Comparison of ENCODE assay signal across 1 cellular context in the genomic region with DNA sequence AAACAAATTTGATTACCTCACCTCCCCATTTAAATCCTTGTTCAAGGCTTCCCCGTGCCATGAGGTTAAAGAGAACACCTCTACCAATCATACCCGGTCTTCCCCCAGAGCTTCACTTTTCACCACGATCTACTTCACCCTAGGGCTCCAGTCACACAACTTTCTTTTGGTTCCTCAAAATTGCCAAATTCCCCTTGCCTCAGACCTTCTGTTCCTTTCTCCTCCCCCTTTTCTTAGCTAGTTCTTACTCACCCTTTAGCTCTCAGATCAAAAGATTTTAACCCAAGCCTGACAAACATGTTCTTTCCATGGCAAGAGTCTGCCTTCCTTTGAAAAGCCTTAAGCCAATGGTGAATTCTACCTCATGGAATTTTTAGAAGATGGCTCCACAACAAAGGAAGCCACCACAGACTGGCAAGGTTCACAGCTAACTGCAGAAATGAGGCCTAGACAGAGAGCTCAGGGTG.
TF ChIP-seq lines count a peak whose summit lies in the region.

No MANE protein-coding gene starts in this region.

TF ChIP-seq in GM12878, 131 proteins besides CTCF, POLR2A, EP300 and RAD21 (continued from another document):
- TF ChIP-seq, protein P1, sequence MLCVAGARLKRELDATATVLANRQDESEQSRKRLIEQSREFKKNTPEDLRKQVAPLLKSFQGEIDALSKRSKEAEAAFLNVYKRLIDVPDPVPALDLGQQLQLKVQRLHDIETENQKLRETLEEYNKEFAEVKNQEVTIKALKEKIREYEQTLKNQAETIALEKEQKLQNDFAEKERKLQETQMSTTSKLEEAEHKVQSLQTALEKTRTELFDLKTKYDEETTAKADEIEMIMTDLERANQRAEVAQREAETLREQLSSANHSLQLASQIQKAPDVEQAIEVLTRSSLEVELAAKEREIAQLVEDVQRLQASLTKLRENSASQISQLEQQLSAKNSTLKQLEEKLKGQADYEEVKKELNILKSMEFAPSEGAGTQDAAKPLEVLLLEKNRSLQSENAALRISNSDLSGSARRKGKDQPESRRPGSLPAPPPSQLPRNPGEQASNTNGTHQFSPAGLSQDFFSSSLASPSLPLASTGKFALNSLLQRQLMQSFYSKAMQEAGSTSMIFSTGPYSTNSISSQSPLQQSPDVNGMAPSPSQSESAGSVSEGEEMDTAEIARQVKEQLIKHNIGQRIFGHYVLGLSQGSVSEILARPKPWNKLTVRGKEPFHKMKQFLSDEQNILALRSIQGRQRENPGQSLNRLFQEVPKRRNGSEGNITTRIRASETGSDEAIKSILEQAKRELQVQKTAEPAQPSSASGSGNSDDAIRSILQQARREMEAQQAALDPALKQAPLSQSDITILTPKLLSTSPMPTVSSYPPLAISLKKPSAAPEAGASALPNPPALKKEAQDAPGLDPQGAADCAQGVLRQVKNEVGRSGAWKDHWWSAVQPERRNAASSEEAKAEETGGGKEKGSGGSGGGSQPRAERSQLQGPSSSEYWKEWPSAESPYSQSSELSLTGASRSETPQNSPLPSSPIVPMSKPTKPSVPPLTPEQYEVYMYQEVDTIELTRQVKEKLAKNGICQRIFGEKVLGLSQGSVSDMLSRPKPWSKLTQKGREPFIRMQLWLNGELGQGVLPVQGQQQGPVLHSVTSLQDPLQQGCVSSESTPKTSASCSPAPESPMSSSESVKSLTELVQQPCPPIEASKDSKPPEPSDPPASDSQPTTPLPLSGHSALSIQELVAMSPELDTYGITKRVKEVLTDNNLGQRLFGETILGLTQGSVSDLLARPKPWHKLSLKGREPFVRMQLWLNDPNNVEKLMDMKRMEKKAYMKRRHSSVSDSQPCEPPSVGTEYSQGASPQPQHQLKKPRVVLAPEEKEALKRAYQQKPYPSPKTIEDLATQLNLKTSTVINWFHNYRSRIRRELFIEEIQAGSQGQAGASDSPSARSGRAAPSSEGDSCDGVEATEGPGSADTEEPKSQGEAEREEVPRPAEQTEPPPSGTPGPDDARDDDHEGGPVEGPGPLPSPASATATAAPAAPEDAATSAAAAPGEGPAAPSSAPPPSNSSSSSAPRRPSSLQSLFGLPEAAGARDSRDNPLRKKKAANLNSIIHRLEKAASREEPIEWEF (IDR thresholded peaks at IDR 0.05; ENCODE audit: insufficient replicate concordance, low read depth, low read length) = peak; percentile 40
- TF ChIP-seq MTA2 (IDR thresholded peaks at IDR 0.05; ENCODE audit: low read depth) (peak; percentile 99), ZZZ3 (IDR thresholded peaks at IDR 0.05; ENCODE audit: control insufficient read depth, insufficient read length, low read depth) (no peak), TBL1XR1 (IDR thresholded peaks at IDR 0.05; ENCODE audit: low read depth, low read length) (peak; percentile 97), RBBP5 (conservative IDR thresholded peaks at IDR 0.05) (peak; percentile 84; the same call in 1 of the 2 replicates)
- TF ChIP-seq, protein P2, sequence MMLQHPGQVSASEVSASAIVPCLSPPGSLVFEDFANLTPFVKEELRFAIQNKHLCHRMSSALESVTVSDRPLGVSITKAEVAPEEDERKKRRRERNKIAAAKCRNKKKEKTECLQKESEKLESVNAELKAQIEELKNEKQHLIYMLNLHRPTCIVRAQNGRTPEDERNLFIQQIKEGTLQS (IDR thresholded peaks at IDR 0.05; ENCODE audit: borderline replicate concordance, extremely low read depth, low read depth, low read length) = no peak
